Comparison of ENCODE assay signal across 1 cellular context in the genomic region with DNA sequence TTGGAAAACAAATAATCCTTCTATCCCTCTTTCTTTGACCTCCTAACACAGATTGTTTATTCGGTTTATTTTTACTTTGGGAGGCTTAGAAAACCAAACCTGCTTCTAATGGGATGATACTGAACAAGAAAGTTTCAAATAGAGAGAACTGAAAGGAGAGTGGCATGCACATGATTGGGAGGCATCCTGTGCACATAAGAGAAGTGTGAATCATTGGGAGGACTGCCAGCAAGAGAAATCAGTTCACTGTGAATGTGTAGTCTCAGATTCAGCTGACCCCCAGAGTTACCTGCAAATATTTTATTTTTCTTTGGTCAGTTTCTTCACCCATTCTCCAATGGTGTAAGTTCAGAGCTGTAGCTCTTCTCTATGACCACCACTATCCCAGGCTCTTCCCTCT.
TF ChIP-seq lines count a peak whose summit lies in the region.

No MANE protein-coding gene starts in this region.

TF ChIP-seq in endothelial cell of umbilical vein, 7 proteins besides CTCF, POLR2A, EP300 and RAD21:
- TF ChIP-seq FOS (IDR thresholded peaks at IDR 0.05; ENCODE audit: borderline replicate concordance, insufficient read depth, low read length) (no peak), GATA2 (IDR thresholded peaks at IDR 0.05; ENCODE audit: insufficient read depth, insufficient read length, low read depth, low read length) (no peak), POLR2AphosphoS5 (IDR thresholded peaks at IDR 0.05; ENCODE audit: insufficient read depth, low read depth, low read length) (no peak), MYC (IDR thresholded peaks at IDR 0.05; ENCODE audit: low read depth, low read length) (no peak)
